Comparison of ENCODE assay signal across 8 cellular contexts in genomic region chr15:67174864-67175573, GRCh38.
DNase-seq lines count a peak whose midpoint lies in the region; ATAC-seq lines count a peak whose summit lies in the region.

No MANE protein-coding gene starts in this region.

- DNase-seq in A172 (ENCODE audit: low spot score) (peak; percentile 93), HPDE6-E6E7 (ENCODE audit: extremely low spot score) (peak; percentile 95), mesenteric fat pad (ENCODE audit: low spot score) (peak; percentile 75), posterior cingulate gyrus (no peak), AG08395 (ENCODE audit: low spot score) (no peak)
- DNase-seq in activated naive CD4-positive, alpha-beta T cell treated with anti-CD3 and anti-CD28 coated beads, Interleukin-2, amount 50 U/mL, for 72 hours (ENCODE audit: low spot score in 2 of 2): peak; percentile 33 to 77

- peaks cover 5 to 66% of the 10 kb centered on the region in 2 donors for H3K36me3 Mint-ChIP-seq in activated naive CD4-positive, alpha-beta T cell treated with anti-CD3 and anti-CD28 coated beads, Interleukin-2, amount 50 U/mL, for 72 hours

- H3K9me3 Mint-ChIP-seq in activated naive CD4-positive, alpha-beta T cell treated with anti-CD3 and anti-CD28 coated beads, Interleukin-2, amount 50 U/mL, for 72 hours: no peaks in the 10 kb centered on the region

- intact Hi-C loops in posterior cingulate gyrus (cut with DNase I): no loop called here

- peak; percentile 76 to 78 for ATAC-seq in activated naive CD4-positive, alpha-beta T cell treated with anti-CD3 and anti-CD28 coated beads, Interleukin-2, amount 50 U/mL, for 72 hours
- ATAC-seq in HG02623 (IDR thresholded peaks at IDR 0.05; ENCODE audit: unreplicated experiment) (no peak), HG02938 (IDR thresholded peaks at IDR 0.05; ENCODE audit: unreplicated experiment) (no peak)

- peak overlapping the region; percentile 82 to 94 for H3K27ac Mint-ChIP-seq in activated naive CD4-positive, alpha-beta T cell treated with anti-CD3 and anti-CD28 coated beads, Interleukin-2, amount 50 U/mL, for 72 hours

Comparison
In these comparisons a context has a peak if more than half of its experiments do, and no peak if none do; other contexts are left out.
1. DNase-seq: peak in A172 (single experiment), HPDE6-E6E7 (single experiment), activated naive CD4-positive, alpha-beta T cell treated with anti-CD3 and anti-CD28 coated beads, Interleukin-2, amount 50 U/mL, for 72 hours (2 of 2) and mesenteric fat pad (single experiment); none in posterior cingulate gyrus (0 of 10) and AG08395 (single experiment).
2. ATAC-seq: peak in activated naive CD4-positive, alpha-beta T cell treated with anti-CD3 and anti-CD28 coated beads, Interleukin-2, amount 50 U/mL, for 72 hours (2 of 2); none in HG02623 (single experiment) and HG02938 (single experiment).